1 cellular context compared by ENCODE assay signal in genomic region chr4:184648220-184649025, GRCh38.
TF ChIP-seq lines count a peak whose summit lies in the region.

No MANE protein-coding gene starts in this region.

TF ChIP-seq in GM23338, 12 proteins besides CTCF, POLR2A, EP300 and RAD21 (continued from another document):
- TF ChIP-seq ZNF462 (CRISPR knock-in tag; IDR thresholded peaks at IDR 0.05): no peak
- TF ChIP-seq JUNB (IDR thresholded peaks at IDR 0.05; ENCODE audit: unreplicated experiment): no peak
- TF ChIP-seq ETS1 (IDR thresholded peaks at IDR 0.05): no peak
- no peak for TF ChIP-seq EZH2 (IDR thresholded peaks at IDR 0.05; ENCODE audit: low read depth, unreplicated experiment)
- TF ChIP-seq POLR2AphosphoS5 (IDR thresholded peaks at IDR 0.05; ENCODE audit: low read depth): no peak
- no peak for TF ChIP-seq EZH2phosphoT487 (IDR thresholded peaks at IDR 0.05; ENCODE audit: unreplicated experiment)
- TF ChIP-seq CREB1 (CRISPR knock-in tag; IDR thresholded peaks at IDR 0.05; ENCODE audit: low read depth): no peak
- TF ChIP-seq STAT1 (IDR thresholded peaks at IDR 0.05; ENCODE audit: unreplicated experiment): no peak
